ENCODE assay signal across 7 cellular contexts in genomic region chr12:133255833-133256232, GRCh38. TPM values are rescaled to one million over a fixed set of nuclear protein-coding genes. Genes with fewer than 3 reads are reported as not detected.
"Had no signal": no experiment of that assay in that cellular context is flagged by ENCODE, and none has a peak within 500 bp of the region (broad histone marks: within the 10 kb centered on the region; RNA-seq: fewer than 3 reads in every experiment).

No MANE protein-coding gene starts in this region.

RNA-seq across cellular contexts. Expression of gene ANHX, which starts 20.2 kb away (rescaled TPM):
- total RNA-seq: GM23248, GM23338, H1, H4, H7, H9, HFFc6 had no signal
- polyA plus RNA-seq: GM23248, GM23338, H1 had no signal
